1 cellular context compared by ENCODE assay signal in genomic region chr12:118371354-118372282, GRCh38.
A peak's percentile ranks its signal among the peaks of the same experiment; 100 is the strongest.
TF ChIP-seq lines count a peak whose summit lies in the region.

No MANE protein-coding gene starts in this region.

TF ChIP-seq in HepG2, 621 proteins besides CTCF, POLR2A, EP300 and RAD21 (continues in another document):
- TF ChIP-seq ZNF432 (CRISPR knock-in tag; IDR thresholded peaks at IDR 0.05; ENCODE audit: borderline replicate concordance) (no peak), ZNF687 (CRISPR knock-in tag; IDR thresholded peaks at IDR 0.05) (peak; percentile 49), SAP130 (CRISPR knock-in tag; IDR thresholded peaks at IDR 0.05; ENCODE audit: low read depth) (peak; percentile 38; the same call in 1 of the 2 replicates), ARID2 (CRISPR knock-in tag; IDR thresholded peaks at IDR 0.05; ENCODE audit: borderline replicate concordance) (no peak), THAP7 (CRISPR knock-in tag; IDR thresholded peaks at IDR 0.05) (no peak), BHLHE40 (IDR thresholded peaks at IDR 0.05; ENCODE audit: low read length) (no peak), NFYC (CRISPR knock-in tag; IDR thresholded peaks at IDR 0.05) (no peak), FLYWCH1 (CRISPR knock-in tag; IDR thresholded peaks at IDR 0.05) (no peak), ZBTB3 (CRISPR knock-in tag; IDR thresholded peaks at IDR 0.05; ENCODE audit: borderline replicate concordance, low read depth) (no peak), ZNF3 (CRISPR knock-in tag; IDR thresholded peaks at IDR 0.05) (no peak), XBP1 (CRISPR knock-in tag; IDR thresholded peaks at IDR 0.05) (no peak), GABPB1 (CRISPR knock-in tag; IDR thresholded peaks at IDR 0.05) (peak; percentile 42; the same call in 1 of the 2 replicates), PATZ1 (CRISPR knock-in tag; IDR thresholded peaks at IDR 0.05) (peak; percentile 59; the same call in 1 of the 2 replicates), HMG20B (CRISPR knock-in tag; conservative IDR thresholded peaks at IDR 0.05) (no peak), REPIN1 (CRISPR knock-in tag; IDR thresholded peaks at IDR 0.05; ENCODE audit: borderline replicate concordance, low read depth) (no peak), PRDM10 (CRISPR knock-in tag; IDR thresholded peaks at IDR 0.05; ENCODE audit: low read depth) (0 out of 2 replicates have a peak, but pooled peaks have one; percentile 18), CBX1 (IDR thresholded peaks at IDR 0.05; ENCODE audit: low read depth) (no peak), HIVEP1 (CRISPR knock-in tag; IDR thresholded peaks at IDR 0.05) (0 out of 2 replicates have a peak, but pooled peaks have one; percentile 34), SIX1 (CRISPR knock-in tag; IDR thresholded peaks at IDR 0.05; ENCODE audit: borderline replicate concordance) (no peak), ESRRA (CRISPR knock-in tag; IDR thresholded peaks at IDR 0.05; ENCODE audit: low read depth) (no peak), ZBTB10 (CRISPR knock-in tag; IDR thresholded peaks at IDR 0.05; ENCODE audit: borderline replicate concordance) (no peak), NFE2 (CRISPR knock-in tag; IDR thresholded peaks at IDR 0.05) (no peak), ZFYVE20 (CRISPR knock-in tag; IDR thresholded peaks at IDR 0.05; ENCODE audit: borderline replicate concordance, low read depth) (no peak), ZNF549 (CRISPR knock-in tag; IDR thresholded peaks at IDR 0.05) (no peak), ZNF740 (CRISPR knock-in tag; IDR thresholded peaks at IDR 0.05) (no peak), PRDM4 (CRISPR knock-in tag; IDR thresholded peaks at IDR 0.05; ENCODE audit: borderline replicate concordance) (no peak), TAF1 (CRISPR knock-in tag; IDR thresholded peaks at IDR 0.05) (no peak), POLR2AphosphoS2 (IDR thresholded peaks at IDR 0.05; ENCODE audit: low read depth, low read length) (no peak), ZNF260 (CRISPR knock-in tag; IDR thresholded peaks at IDR 0.05; ENCODE audit: borderline replicate concordance, low read depth) (no peak), ZNF326 (CRISPR knock-in tag; IDR thresholded peaks at IDR 0.05; ENCODE audit: borderline replicate concordance) (no peak), MYPOP (CRISPR knock-in tag; IDR thresholded peaks at IDR 0.05) (no peak), ZNF614 (CRISPR knock-in tag; IDR thresholded peaks at IDR 0.05; ENCODE audit: borderline replicate concordance) (no peak), PLRG1 (conservative IDR thresholded peaks at IDR 0.05) (no peak), ARNT2 (CRISPR knock-in tag; IDR thresholded peaks at IDR 0.05; ENCODE audit: low read depth) (no peak), SP2 (CRISPR knock-in tag; IDR thresholded peaks at IDR 0.05) (no peak), KLF16 (CRISPR knock-in tag; IDR thresholded peaks at IDR 0.05) (peak in 1 of 2 experiments; percentile 28; a peak in 1 of 4 replicates), ZNF724P (CRISPR knock-in tag; IDR thresholded peaks at IDR 0.05; ENCODE audit: borderline replicate concordance) (no peak), ZNF329 (CRISPR knock-in tag; IDR thresholded peaks at IDR 0.05; ENCODE audit: low read depth) (no peak), ZNF674 (CRISPR knock-in tag; IDR thresholded peaks at IDR 0.05; ENCODE audit: low read depth) (no peak), ZNF24 (IDR thresholded peaks at IDR 0.05) (no peak), ZNF292 (CRISPR knock-in tag; IDR thresholded peaks at IDR 0.05; ENCODE audit: borderline replicate concordance, low read depth) (no peak), ZNF362 (CRISPR knock-in tag; IDR thresholded peaks at IDR 0.05; ENCODE audit: borderline replicate concordance) (no peak), IRF1 (CRISPR knock-in tag; IDR thresholded peaks at IDR 0.05; ENCODE audit: low read depth) (no peak), NFRKB (IDR thresholded peaks at IDR 0.05) (no peak)
